ENCODE assay signal across 14 cellular contexts in genomic region chr11:106724293-106724892, GRCh38.
DNase-seq lines count a peak whose midpoint lies in the region; ATAC-seq lines count a peak whose summit lies in the region.
"Had no signal": no experiment of that assay in that cellular context is flagged by ENCODE, and none has a peak within 500 bp of the region (broad histone marks: within the 10 kb centered on the region; RNA-seq: fewer than 3 reads in every experiment).

No MANE protein-coding gene starts in this region.

- DNase-seq in NCI-H1417 (lab: John Stamatoyannopoulos, UW), result peak; percentile 58 to 82 (median 66)
- no peak for DNase-seq in NCI-H1417 treated with DMSO at 0.1 percent for 48 hours (lab: John Stamatoyannopoulos, UW)
- peak; percentile 49 for DNase-seq in NCI-H69 (lab: John Stamatoyannopoulos, UW)
- peak; percentile 71 for DNase-seq in fibroblast of peridontal ligament (ENCODE audit: extremely low read depth)
- peak; percentile 51 for DNase-seq in superior temporal gyrus (ENCODE audit: extremely low spot score)
- DNase-seq in activated naive CD4-positive, alpha-beta T cell treated with anti-CD3 and anti-CD28 coated beads, Interleukin-2, amount 50 U/mL, for 72 hours (ENCODE audit: low spot score in 2 of 2), result no peak
- no peak for DNase-seq in NOMO-1 treated with dmso at 0.1 percent for 144 hours (lab: John Stamatoyannopoulos, UW; ENCODE audit: unreplicated experiment)
- DNase-seq in SIG-M5 treated with dmso at 0.1 percent for 504 hours (lab: John Stamatoyannopoulos, UW; ENCODE audit: unreplicated experiment), result no peak
- DNase-seq: activated T-cell treated with anti-CD3 and anti-CD28 coated beads for 4 hours, mucosa of descending colon, NCI-H1436, OCI-M1, testis had no signal

- no peaks in the 10 kb centered on the region for H3K36me3 Mint-ChIP-seq in activated naive CD4-positive, alpha-beta T cell treated with anti-CD3 and anti-CD28 coated beads, Interleukin-2, amount 50 U/mL, for 72 hours

- no peak for ATAC-seq in activated naive CD4-positive, alpha-beta T cell treated with anti-CD3 and anti-CD28 coated beads, Interleukin-2, amount 50 U/mL, for 72 hours
- ATAC-seq: activated CD4-positive, CD25-positive, alpha-beta regulatory T cell treated with anti-CD3 and anti-CD28 coated beads, Interleukin-2, amount 50 U/mL, for 24 hours; mucosa of descending colon had no signal

- H3K9me3 Mint-ChIP-seq in activated naive CD4-positive, alpha-beta T cell treated with anti-CD3 and anti-CD28 coated beads, Interleukin-2, amount 50 U/mL, for 72 hours, result peaks cover 0 to 10% of the 10 kb centered on the region in 2 donors

- no peak overlapping the region for H3K27ac Mint-ChIP-seq in activated naive CD4-positive, alpha-beta T cell treated with anti-CD3 and anti-CD28 coated beads, Interleukin-2, amount 50 U/mL, for 72 hours

Comparison
In these comparisons a context has a peak if more than half of its experiments do, and no peak if none do; other contexts are left out.
1. DNase-seq: peak in NCI-H1417 (3 of 3), NCI-H69 (single experiment), fibroblast of peridontal ligament (single experiment) and superior temporal gyrus (single experiment); none in NCI-H1417 treated with DMSO at 0.1 percent for 48 hours (single experiment), activated naive CD4-positive, alpha-beta T cell treated with anti-CD3 and anti-CD28 coated beads, Interleukin-2, amount 50 U/mL, for 72 hours (0 of 2), NOMO-1 treated with dmso at 0.1 percent for 144 hours (single experiment) and SIG-M5 treated with dmso at 0.1 percent for 504 hours (single experiment).